24 cellular contexts compared by ENCODE assay signal in genomic region chr13:96252903-96253302, GRCh38.
"Had no signal": no experiment of that assay in that cellular context is flagged by ENCODE, and none has a peak within 500 bp of the region (broad histone marks: within the 10 kb centered on the region; RNA-seq: fewer than 3 reads in every experiment).

No MANE protein-coding gene starts in this region.

- ATAC-seq: activated CD4-positive, alpha-beta T cell treated with anti-CD3 and anti-CD28 coated beads for 36 hours; activated CD4-positive, CD25-positive, alpha-beta regulatory T cell treated with anti-CD3 and anti-CD28 coated beads, Interleukin-2, amount 50 U/mL, for 24 hours; activated CD8-positive, alpha-beta T cell treated with anti-CD3 and anti-CD28 coated beads, Interleukin-2, amount 10 ng/mL, durations not matched to agents 7 days and 5 days; PC-3; SK-N-SH treated with all-trans-retinoic acid at 6 μM for 48 hours had no signal

- DNase-seq: activated CD4-positive, alpha-beta T cell treated with anti-CD3 and anti-CD28 coated beads for 36 hours; activated CD4-positive, alpha-beta T cell treated with anti-CD3 and anti-CD28 coated beads, Interleukin-2, amount 10 ng/mL, durations not matched to agents 7 days and 5 days; activated CD4-positive, alpha-beta T cell treated with anti-CD3 and anti-CD28 coated beads, Interleukin-2, amount 50 U/mL, for 48 hours; activated CD8-positive, alpha-beta T cell treated with anti-CD3 and anti-CD28 coated beads, Interleukin-2, amount 10 ng/mL, durations not matched to agents 7 days and 5 days; activated gamma-delta T cell; activated naive CD4-positive, alpha-beta T cell treated with Interleukin-2 at 50 U/mL for 16 hours; activated naive CD8-positive, alpha-beta T cell treated with anti-CD3 and anti-CD28 coated beads, Interleukin-2, amount 10 ng/mL, durations not matched to agents 7 days and 5 days; activated T-cell treated with anti-CD3 and anti-CD28 coated beads, Interleukin-2, amount 50 U/mL, for 24 hours; caudate nucleus; cerebellar nuclear complex; NCI-H1092 treated with DMSO at 0.1 percent for 48 hours; NCI-H1417 treated with DMSO at 0.1 percent for 48 hours; NCI-H187 treated with DMSO at 0.1 percent for 48 hours; NCI-H2081 treated with DMSO at 0.1 percent for 48 hours; NCI-H345; NCI-H524 treated with DMSO at 0.1 percent for 48 hours; NK-92 treated with Interleukin-12 subunit alpha and Interleukin-12 subunit beta, amount 100 ng/mL, for 24 hours; PC-3; Peyer's patch; RPMI8226; SHP77 treated with DMSO at 0.1 percent for 48 hours; T1000 had no signal
